Comparison of ENCODE assay signal across 24 cellular contexts in the genomic region with DNA sequence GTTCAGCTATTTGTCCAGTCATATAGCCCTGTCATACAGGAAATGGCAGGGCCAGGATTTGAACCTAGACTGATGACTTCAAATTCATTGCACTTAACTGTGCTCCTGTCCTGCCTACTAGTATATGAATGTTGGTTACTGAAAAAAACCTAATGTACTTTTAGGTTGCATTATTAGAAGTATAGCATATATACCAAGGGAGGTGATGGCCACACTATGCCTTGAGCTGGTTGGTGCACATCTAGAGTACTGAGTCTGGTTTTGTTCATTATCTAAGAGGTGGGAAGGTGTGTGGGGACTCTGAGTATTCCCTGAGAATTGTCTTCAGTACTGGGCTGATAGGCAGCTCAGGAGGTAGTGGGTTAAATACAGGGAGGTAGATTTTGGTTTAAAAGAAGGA.
"Had no signal": no experiment of that assay in that cellular context is flagged by ENCODE, and none has a peak within 500 bp of the region (broad histone marks: within the 10 kb centered on the region; RNA-seq: fewer than 3 reads in every experiment).

No MANE protein-coding gene starts in this region.

- H3K27me3 ChIP-seq: breast epithelium, testis had no signal

- H3K27me3 Mint-ChIP-seq: activated CD4-positive, alpha-beta T cell treated with anti-CD3 and anti-CD28 coated beads for 36 hours; naive B cell had no signal

- H3K9me3 Mint-ChIP-seq: activated B cell treated with CpG ODN at 0.5 μM for 24 hours; activated naive CD4-positive, alpha-beta T cell treated with anti-CD3 and anti-CD28 coated beads, Interleukin-2, amount 50 U/mL, for 24 hours; activated T-cell treated with anti-CD3 and anti-CD28 coated beads, Interleukin-2, amount 50 U/mL, for 72 hours; dendritic cell treated with granulocyte-macrophage colony-stimulating factor and Interleukin-4, amounts not matched to agents 40 ng/mL and 50 ng/mL, for 4 days; naive B cell; stimulated activated naive B cell treated with anti-CD40 and anti-IgM and Interleukin-4, amounts not matched to agents 10 μg/mL and 1 μg/mL and 100 μg/mL, for 72 hours had no signal

- H3K4me3 ChIP-seq: breast epithelium, lower lobe of right lung, mucosa of descending colon, sigmoid colon, SK-N-MC, testis had no signal

- H3K36me3 ChIP-seq: breast epithelium, lower lobe of right lung, sigmoid colon had no signal

- H3K4me3 Mint-ChIP-seq: activated B cell treated with CpG ODN at 0.5 μM for 24 hours; activated CD4-positive, alpha-beta T cell treated with anti-CD3 and anti-CD28 coated beads for 36 hours; activated naive CD4-positive, alpha-beta T cell treated with anti-CD3 and anti-CD28 coated beads, Interleukin-2, amount 50 U/mL, for 24 hours; activated T-cell treated with anti-CD3 and anti-CD28 coated beads, Interleukin-2, amount 50 U/mL, for 72 hours; dendritic cell treated with granulocyte-macrophage colony-stimulating factor and Interleukin-4, amounts not matched to agents 40 ng/mL and 50 ng/mL, for 4 days; stimulated activated naive B cell treated with anti-CD40 and anti-IgM and Interleukin-4, amounts not matched to agents 10 μg/mL and 1 μg/mL and 100 μg/mL, for 72 hours had no signal

- H3K27ac ChIP-seq: breast epithelium, lower lobe of right lung, sigmoid colon, SK-N-MC, testis had no signal

- H3K4me1 ChIP-seq: breast epithelium, testis had no signal

- DNase-seq: activated B cell treated with CpG ODN at 0.5 μM for 24 hours; activated CD4-positive, alpha-beta T cell treated with anti-CD3 and anti-CD28 coated beads for 36 hours; activated CD4-positive, alpha-beta T cell treated with anti-CD3 and anti-CD28 coated beads, Interleukin-2, amount 50 U/mL, for 48 hours; activated effector memory CD4-positive, alpha-beta T cell treated with anti-CD3 and anti-CD28 coated beads, Interleukin-2, amount 50 U/mL, for 16 hours; activated T-cell treated with anti-CD3 and anti-CD28 coated beads, Interleukin-2, amount 50 U/mL, for 72 hours; amniotic stem cell; effector CD4-positive, alpha-beta T cell; kidney; lower lobe of right lung; mesendoderm; mucosa of descending colon; naive B cell; sigmoid colon; stimulated activated CD4-positive, alpha-beta T cell treated with anti-CD3 and anti-CD28 coated beads, Interleukin-2, amount 100 ng/mL, for 48 hours; stimulated activated CD8-positive, alpha-beta memory T cell treated with anti-CD3 and anti-CD28 coated beads, Interleukin-4, amount 100 ng/mL, for 48 hours; stimulated activated naive B cell treated with anti-CD40 and anti-IgM and Interleukin-4, amounts not matched to agents 10 μg/mL and 1 μg/mL and 100 μg/mL, for 72 hours; T-helper 9 cell; testis; trophoblast cell had no signal

- H3K36me3 Mint-ChIP-seq: activated naive CD4-positive, alpha-beta T cell treated with anti-CD3 and anti-CD28 coated beads, Interleukin-2, amount 50 U/mL, for 24 hours; naive B cell had no signal

- H3K9me3 ChIP-seq: breast epithelium, lower lobe of right lung, mucosa of descending colon, sigmoid colon, testis had no signal

- H3K27ac Mint-ChIP-seq: activated B cell treated with CpG ODN at 0.5 μM for 24 hours; activated CD4-positive, alpha-beta T cell treated with anti-CD3 and anti-CD28 coated beads for 36 hours; activated naive CD4-positive, alpha-beta T cell treated with anti-CD3 and anti-CD28 coated beads, Interleukin-2, amount 50 U/mL, for 24 hours; activated T-cell treated with anti-CD3 and anti-CD28 coated beads, Interleukin-2, amount 50 U/mL, for 72 hours; dendritic cell treated with granulocyte-macrophage colony-stimulating factor and Interleukin-4, amounts not matched to agents 40 ng/mL and 50 ng/mL, for 4 days; naive B cell; stimulated activated naive B cell treated with anti-CD40 and anti-IgM and Interleukin-4, amounts not matched to agents 10 μg/mL and 1 μg/mL and 100 μg/mL, for 72 hours had no signal

- ATAC-seq: activated CD4-positive, alpha-beta T cell treated with anti-CD3 and anti-CD28 coated beads for 36 hours; activated T-cell treated with anti-CD3 and anti-CD28 coated beads, Interleukin-2, amount 50 U/mL, for 72 hours; left lobe of liver; lower lobe of right lung; mucosa of descending colon; stimulated activated naive B cell treated with anti-CD40 and anti-IgM and Interleukin-4, amounts not matched to agents 10 μg/mL and 1 μg/mL and 100 μg/mL, for 72 hours had no signal
